10 cellular contexts compared by ENCODE assay signal in genomic region chr15:96255599-96255998, GRCh38.
"Had no signal": no experiment of that assay in that cellular context is flagged by ENCODE, and none has a peak within 500 bp of the region (broad histone marks: within the 10 kb centered on the region; RNA-seq: fewer than 3 reads in every experiment).

No MANE protein-coding gene starts in this region.

- H3K9ac ChIP-seq: GM23248 had no signal

- DNase-seq: GM23248, GOT3, H7, HFFc6, IMR-90, Kasumi-1, KG1 had no signal

- H3K4me3 Mint-ChIP-seq: HFFc6 had no signal

- H2AFZ ChIP-seq: GM23248 had no signal

- H3K9me3 Mint-ChIP-seq: HFFc6 had no signal

- H3K36me3 ChIP-seq: HAP-1 had no signal

- ATAC-seq: HCT116, K562 had no signal

- H3K27ac Mint-ChIP-seq: HFFc6 had no signal

- H3K4me3 ChIP-seq: GM23248, HAP-1, K562 had no signal

- H3K27ac ChIP-seq: GM23248 had no signal

- H3K9me3 ChIP-seq: HAP-1 had no signal
